ENCODE assay signal across 9 cellular contexts in the genomic region with DNA sequence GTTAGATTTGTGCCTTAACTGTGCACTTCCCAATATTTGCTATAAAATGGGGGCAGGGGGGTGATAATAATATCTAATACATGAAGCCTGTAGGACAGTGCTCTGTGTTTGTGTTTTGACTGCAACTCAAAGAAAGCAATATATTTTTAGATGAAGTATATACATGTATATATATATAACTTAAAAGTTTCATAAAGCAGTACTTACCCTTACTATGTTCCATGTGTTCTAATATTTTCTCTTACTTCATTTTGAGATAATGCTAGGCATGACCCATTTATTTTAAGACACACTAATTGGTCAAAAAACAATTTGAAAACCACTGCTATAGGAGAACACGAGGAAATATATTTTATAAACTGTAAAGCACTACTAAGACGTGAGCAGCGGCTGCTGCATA. TPM values are rescaled to one million over a fixed set of nuclear protein-coding genes. Genes with fewer than 3 reads are reported as not detected.
DNase-seq lines count a peak whose midpoint lies in the region; ATAC-seq lines count a peak whose summit lies in the region.
"Had no signal": no experiment of that assay in that cellular context is flagged by ENCODE, and none has a peak within 500 bp of the region (broad histone marks: within the 10 kb centered on the region; RNA-seq: fewer than 3 reads in every experiment).

No MANE protein-coding gene starts in this region.

- ATAC-seq in activated CD8-positive, alpha-beta T cell treated with anti-CD3 and anti-CD28 coated beads, Interleukin-2, amount 10 ng/mL, durations not matched to agents 7 days and 5 days, result no peak
- ATAC-seq in stimulated activated naive CD8-positive, alpha-beta T cell treated with anti-CD3 and anti-CD28 coated beads, Interleukin-15, amount 100 ng/mL, for 72 hours, result no peak

- H3K4me3 Mint-ChIP-seq in activated CD4-positive, alpha-beta T cell treated with anti-CD3 and anti-CD28 coated beads, Interleukin-2, amount 10 ng/mL, durations not matched to agents 24 days and 14 days, result peak overlapping the region; percentile 97
- H3K4me3 Mint-ChIP-seq in activated CD8-positive, alpha-beta T cell treated with anti-CD3 and anti-CD28 coated beads, Interleukin-2, amount 10 ng/mL, durations not matched to agents 7 days and 5 days, result peak overlapping the region; percentile 93
- peak overlapping the region; percentile 97 to 99 for H3K4me3 Mint-ChIP-seq in stimulated activated naive CD8-positive, alpha-beta T cell treated with anti-CD3 and anti-CD28 coated beads, Interleukin-15, amount 100 ng/mL, for 72 hours

- intact Hi-C loops in activated CD4-positive, alpha-beta T cell treated with anti-CD3 and anti-CD28 coated beads, Interleukin-2, amount 10 ng/mL, durations not matched to agents 24 days and 14 days (cut with micrococcal nuclease), result no loop called here

- H3K36me3 Mint-ChIP-seq in activated CD4-positive, alpha-beta T cell treated with anti-CD3 and anti-CD28 coated beads, Interleukin-2, amount 10 ng/mL, durations not matched to agents 24 days and 14 days (ENCODE audit: low read depth), result peaks cover 47% of the 10 kb centered on the region
- H3K36me3 Mint-ChIP-seq in activated CD8-positive, alpha-beta T cell treated with anti-CD3 and anti-CD28 coated beads, Interleukin-2, amount 10 ng/mL, durations not matched to agents 7 days and 5 days (ENCODE audit: low read depth), result peaks cover 51% of the 10 kb centered on the region

- H3K9me3 ChIP-seq in iPS-18c (ENCODE audit: control insufficient read depth, insufficient read depth, low read length), result peaks cover 6% of the 10 kb centered on the region

- no peaks in the 10 kb centered on the region for H3K27me3 Mint-ChIP-seq in activated CD4-positive, alpha-beta T cell treated with anti-CD3 and anti-CD28 coated beads, Interleukin-2, amount 10 ng/mL, durations not matched to agents 24 days and 14 days
- H3K27me3 Mint-ChIP-seq in activated CD8-positive, alpha-beta T cell treated with anti-CD3 and anti-CD28 coated beads, Interleukin-2, amount 10 ng/mL, durations not matched to agents 7 days and 5 days (ENCODE audit: low read depth), result no peaks in the 10 kb centered on the region
- no peaks in the 10 kb centered on the region for H3K27me3 Mint-ChIP-seq in stimulated activated naive CD8-positive, alpha-beta T cell treated with anti-CD3 and anti-CD28 coated beads, Interleukin-15, amount 100 ng/mL, for 72 hours

- no peaks in the 10 kb centered on the region for H3K9me3 Mint-ChIP-seq in activated CD4-positive, alpha-beta T cell treated with anti-CD3 and anti-CD28 coated beads, Interleukin-2, amount 10 ng/mL, durations not matched to agents 24 days and 14 days
- H3K9me3 Mint-ChIP-seq in activated CD8-positive, alpha-beta T cell treated with anti-CD3 and anti-CD28 coated beads, Interleukin-2, amount 10 ng/mL, durations not matched to agents 7 days and 5 days (ENCODE audit: insufficient read depth), result no peaks in the 10 kb centered on the region
- H3K9me3 Mint-ChIP-seq in stimulated activated naive CD8-positive, alpha-beta T cell treated with anti-CD3 and anti-CD28 coated beads, Interleukin-15, amount 100 ng/mL, for 72 hours, result no peaks in the 10 kb centered on the region

- H3K4me1 Mint-ChIP-seq in activated CD4-positive, alpha-beta T cell treated with anti-CD3 and anti-CD28 coated beads, Interleukin-2, amount 10 ng/mL, durations not matched to agents 24 days and 14 days, result peaks cover 50% of the 10 kb centered on the region
- peaks cover 47% of the 10 kb centered on the region for H3K4me1 Mint-ChIP-seq in activated CD8-positive, alpha-beta T cell treated with anti-CD3 and anti-CD28 coated beads, Interleukin-2, amount 10 ng/mL, durations not matched to agents 7 days and 5 days (ENCODE audit: low read depth)
- peaks cover 60% of the 10 kb centered on the region for H3K4me1 Mint-ChIP-seq in stimulated activated naive CD8-positive, alpha-beta T cell treated with anti-CD3 and anti-CD28 coated beads, Interleukin-15, amount 100 ng/mL, for 72 hours

- CTCF ChIA-PET in activated CD8-positive, alpha-beta T cell treated with anti-CD3 and anti-CD28 coated beads, Interleukin-2, amount 10 ng/mL, durations not matched to agents 7 days and 5 days (lab: Charles Lee), result no interaction called here

- DNase-seq in activated CD4-positive, alpha-beta T cell treated with anti-CD3 and anti-CD28 coated beads, Interleukin-2, amount 10 ng/mL, durations not matched to agents 24 days and 14 days, result no peak
- no peak for DNase-seq in activated CD4-positive, alpha-beta T cell treated with anti-CD3 and anti-CD28 coated beads, Interleukin-2, amount 50 U/mL, for 48 hours
- DNase-seq in activated CD8-positive, alpha-beta T cell treated with anti-CD3 and anti-CD28 coated beads, Interleukin-2, amount 10 ng/mL, durations not matched to agents 7 days and 5 days, result no peak
- no peak for DNase-seq in stimulated activated naive CD8-positive, alpha-beta T cell treated with anti-CD3 and anti-CD28 coated beads, Interleukin-15, amount 100 ng/mL, for 72 hours
- DNase-seq in GM19238 (ENCODE audit: insufficient read length, low spot score), result no peak
- no peak for DNase-seq in NCI-H1930 (lab: John Stamatoyannopoulos, UW)
- DNase-seq in HT-29 (ENCODE audit: low spot score), result no peak
- DNase-seq: AML-193 had no signal

- H3K4me3 ChIP-seq in iPS-18c (ENCODE audit: insufficient read depth, low read depth, low read length), result 0 out of 2 replicates have a peak overlapping the region, but pooled peaks have one; percentile 1

- POLR2A ChIA-PET in activated CD8-positive, alpha-beta T cell treated with anti-CD3 and anti-CD28 coated beads, Interleukin-2, amount 10 ng/mL, durations not matched to agents 7 days and 5 days (lab: Charles Lee), result interaction anchor here (3.7 to 5.0 kb wide), 2 partner anchors 12 to 36 kb away, joined by 30 to 86 read pairs; a partner anchor contains a TSS

- H3K27ac Mint-ChIP-seq in activated CD4-positive, alpha-beta T cell treated with anti-CD3 and anti-CD28 coated beads, Interleukin-2, amount 10 ng/mL, durations not matched to agents 24 days and 14 days, result no peak overlapping the region
- H3K27ac Mint-ChIP-seq in activated CD8-positive, alpha-beta T cell treated with anti-CD3 and anti-CD28 coated beads, Interleukin-2, amount 10 ng/mL, durations not matched to agents 7 days and 5 days, result no peak overlapping the region
- H3K27ac Mint-ChIP-seq in stimulated activated naive CD8-positive, alpha-beta T cell treated with anti-CD3 and anti-CD28 coated beads, Interleukin-15, amount 100 ng/mL, for 72 hours, result no peak overlapping the region

RNA-seq across cellular contexts. Expression of a gene that starts 2.4 kb away (rescaled TPM):
- total RNA-seq in activated CD4-positive, alpha-beta T cell treated with anti-CD3 and anti-CD28 coated beads, Interleukin-2, amount 10 ng/mL, durations not matched to agents 24 days and 14 days, result 15.7 and 16.8 TPM in 2 replicates
- total RNA-seq in activated CD8-positive, alpha-beta T cell treated with anti-CD3 and anti-CD28 coated beads, Interleukin-2, amount 10 ng/mL, durations not matched to agents 7 days and 5 days, result 10 to 100 TPM; 22.4 to 23.2 TPM
- 4.0 and 4.8 TPM in 2 replicates for total RNA-seq in HT-29 (2014; rRNA removed; shearing (Covaris generic))

RNA-seq across cellular contexts. Expression of a gene that starts 14.9 kb away (rescaled TPM):
- 2,172 and 2,196 TPM in 2 replicates for total RNA-seq in activated CD4-positive, alpha-beta T cell treated with anti-CD3 and anti-CD28 coated beads, Interleukin-2, amount 10 ng/mL, durations not matched to agents 24 days and 14 days
- 1,000 to 10,000 TPM; 1,796 to 1,942 TPM for total RNA-seq in activated CD8-positive, alpha-beta T cell treated with anti-CD3 and anti-CD28 coated beads, Interleukin-2, amount 10 ng/mL, durations not matched to agents 7 days and 5 days
- total RNA-seq in HT-29 (2014; rRNA removed; shearing (Covaris generic)), result 4,450 and 4,738 TPM in 2 replicates

RNA-seq across cellular contexts. Expression of a gene that starts 35.5 kb away (rescaled TPM):
- total RNA-seq in activated CD4-positive, alpha-beta T cell treated with anti-CD3 and anti-CD28 coated beads, Interleukin-2, amount 10 ng/mL, durations not matched to agents 24 days and 14 days, result 31.6 and 35.2 TPM in 2 replicates
- total RNA-seq in activated CD8-positive, alpha-beta T cell treated with anti-CD3 and anti-CD28 coated beads, Interleukin-2, amount 10 ng/mL, durations not matched to agents 7 days and 5 days, result 10 to 100 TPM; 40.0 to 44.7 TPM
- total RNA-seq in HT-29 (2014; rRNA removed; shearing (Covaris generic)), result 29.9 and 37.9 TPM in 2 replicates

RNA-seq across cellular contexts. Expression of a gene that starts 53.6 kb away (rescaled TPM):
- 2.7 TPM in 2 replicates for total RNA-seq in activated CD4-positive, alpha-beta T cell treated with anti-CD3 and anti-CD28 coated beads, Interleukin-2, amount 10 ng/mL, durations not matched to agents 24 days and 14 days
- total RNA-seq in activated CD8-positive, alpha-beta T cell treated with anti-CD3 and anti-CD28 coated beads, Interleukin-2, amount 10 ng/mL, durations not matched to agents 7 days and 5 days, result 1 to 10 TPM; 1.1 to 1.5 TPM
- total RNA-seq in HT-29 (2014; rRNA removed; shearing (Covaris generic)), result 2.9 and 5.5 TPM in 2 replicates
